14 cellular contexts compared by ENCODE assay signal in genomic region chr12:116821291-116821690, GRCh38. TPM values are rescaled to one million over a fixed set of nuclear protein-coding genes. Genes with fewer than 3 reads are reported as not detected.
"Had no signal": no experiment of that assay in that cellular context is flagged by ENCODE, and none has a peak within 500 bp of the region (broad histone marks: within the 10 kb centered on the region; RNA-seq: fewer than 3 reads in every experiment).

No MANE protein-coding gene starts in this region.

- H3K27ac Mint-ChIP-seq: activated CD8-positive, alpha-beta T cell treated with anti-CD3 and anti-CD28 coated beads, Interleukin-2, amount 10 ng/mL, durations not matched to agents 7 days and 5 days; activated naive CD4-positive, alpha-beta T cell treated with anti-CD3 and anti-CD28 coated beads for 36 hours had no signal

- ATAC-seq: activated CD4-positive, alpha-beta T cell treated with anti-CD3 and anti-CD28 coated beads for 36 hours; activated CD8-positive, alpha-beta T cell treated with anti-CD3 and anti-CD28 coated beads, Interleukin-2, amount 10 ng/mL, durations not matched to agents 7 days and 5 days; left lung; pancreas had no signal

- H3K9me3 ChIP-seq: pancreas, thoracic aorta had no signal

- FAIRE-seq: pancreas, urothelium cell line had no signal

- H3K27ac ChIP-seq: esophagus squamous epithelium, left lung, pancreas, stomach, thoracic aorta had no signal

- H3K4me3 Mint-ChIP-seq: activated CD8-positive, alpha-beta T cell treated with anti-CD3 and anti-CD28 coated beads, Interleukin-2, amount 10 ng/mL, durations not matched to agents 7 days and 5 days had no signal

- H3K4me3 ChIP-seq: esophagus squamous epithelium, left lung, pancreas, stomach, thoracic aorta had no signal

- DNase-seq: activated CD4-positive, alpha-beta T cell treated with anti-CD3 and anti-CD28 coated beads for 36 hours; activated CD8-positive, alpha-beta T cell treated with anti-CD3 and anti-CD28 coated beads, Interleukin-2, amount 10 ng/mL, durations not matched to agents 7 days and 5 days; activated naive CD4-positive, alpha-beta T cell treated with anti-CD3 and anti-CD28 coated beads for 36 hours; esophagus squamous epithelium; foreskin fibroblast; glutamatergic neuron; left lung; pancreas; stimulated activated CD4-positive, alpha-beta T cell treated with anti-CD3 and anti-CD28 coated beads, Interleukin-4, amount 100 ng/mL, for 24 hours; stomach; T-helper 9 cell had no signal

- H3K9me3 Mint-ChIP-seq: activated T-helper 1 cell treated with anti-CD3 and anti-CD28 coated beads, Interleukin-12 subunit alpha, Interleukin-12 subunit beta, Interleukin-2, Interleukin-4 antibody, amounts not matched to agents 30 ng/mL and 10 ng/mL and 1 ng/mL, durations not matched to agents 14 hours and 24 hours and 36 hours had no signal

- H3K27me3 Mint-ChIP-seq: activated CD4-positive, alpha-beta T cell treated with anti-CD3 and anti-CD28 coated beads for 36 hours had no signal

- H3K27me3 ChIP-seq: left lung, pancreas, stomach had no signal

- H3K36me3 ChIP-seq: esophagus squamous epithelium, left lung, pancreas, stomach, thoracic aorta had no signal

RNA-seq across cellular contexts. Expression of gene HRK, which starts 60.0 kb away (rescaled TPM):
- total RNA-seq: activated CD4-positive, alpha-beta T cell treated with anti-CD3 and anti-CD28 coated beads for 36 hours; activated CD8-positive, alpha-beta T cell treated with anti-CD3 and anti-CD28 coated beads, Interleukin-2, amount 10 ng/mL, durations not matched to agents 7 days and 5 days; activated naive CD4-positive, alpha-beta T cell treated with anti-CD3 and anti-CD28 coated beads for 36 hours; activated T-helper 1 cell treated with anti-CD3 and anti-CD28 coated beads, Interleukin-12 subunit alpha, Interleukin-12 subunit beta, Interleukin-2, Interleukin-4 antibody, amounts not matched to agents 30 ng/mL and 10 ng/mL and 1 ng/mL, durations not matched to agents 14 hours and 24 hours and 36 hours had no signal
